1 cellular context compared by ENCODE assay signal in the genomic region with DNA sequence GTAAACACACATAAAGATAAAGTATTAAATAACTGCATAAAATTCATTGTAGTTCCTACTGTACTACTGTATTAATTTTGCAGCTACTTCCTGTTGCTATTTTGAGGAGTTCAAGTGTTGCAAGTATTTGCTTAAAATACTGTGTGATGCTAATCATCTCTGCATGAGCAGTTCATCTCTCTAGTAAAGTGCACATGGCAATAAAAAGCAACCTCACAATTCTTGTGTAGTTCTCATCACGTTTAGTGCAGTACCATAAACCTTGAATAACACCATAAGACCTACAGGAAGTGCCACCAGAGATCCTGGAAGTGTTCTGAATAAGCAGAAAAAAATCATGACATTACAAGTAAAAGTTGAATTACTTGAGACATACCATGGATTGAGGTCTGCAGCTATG.
TF ChIP-seq lines count a peak whose summit lies in the region.

No MANE protein-coding gene starts in this region.

TF ChIP-seq in SK-N-SH, 30 proteins besides CTCF, POLR2A, EP300 and RAD21 (continued from another document):
- TF ChIP-seq, protein P1, sequence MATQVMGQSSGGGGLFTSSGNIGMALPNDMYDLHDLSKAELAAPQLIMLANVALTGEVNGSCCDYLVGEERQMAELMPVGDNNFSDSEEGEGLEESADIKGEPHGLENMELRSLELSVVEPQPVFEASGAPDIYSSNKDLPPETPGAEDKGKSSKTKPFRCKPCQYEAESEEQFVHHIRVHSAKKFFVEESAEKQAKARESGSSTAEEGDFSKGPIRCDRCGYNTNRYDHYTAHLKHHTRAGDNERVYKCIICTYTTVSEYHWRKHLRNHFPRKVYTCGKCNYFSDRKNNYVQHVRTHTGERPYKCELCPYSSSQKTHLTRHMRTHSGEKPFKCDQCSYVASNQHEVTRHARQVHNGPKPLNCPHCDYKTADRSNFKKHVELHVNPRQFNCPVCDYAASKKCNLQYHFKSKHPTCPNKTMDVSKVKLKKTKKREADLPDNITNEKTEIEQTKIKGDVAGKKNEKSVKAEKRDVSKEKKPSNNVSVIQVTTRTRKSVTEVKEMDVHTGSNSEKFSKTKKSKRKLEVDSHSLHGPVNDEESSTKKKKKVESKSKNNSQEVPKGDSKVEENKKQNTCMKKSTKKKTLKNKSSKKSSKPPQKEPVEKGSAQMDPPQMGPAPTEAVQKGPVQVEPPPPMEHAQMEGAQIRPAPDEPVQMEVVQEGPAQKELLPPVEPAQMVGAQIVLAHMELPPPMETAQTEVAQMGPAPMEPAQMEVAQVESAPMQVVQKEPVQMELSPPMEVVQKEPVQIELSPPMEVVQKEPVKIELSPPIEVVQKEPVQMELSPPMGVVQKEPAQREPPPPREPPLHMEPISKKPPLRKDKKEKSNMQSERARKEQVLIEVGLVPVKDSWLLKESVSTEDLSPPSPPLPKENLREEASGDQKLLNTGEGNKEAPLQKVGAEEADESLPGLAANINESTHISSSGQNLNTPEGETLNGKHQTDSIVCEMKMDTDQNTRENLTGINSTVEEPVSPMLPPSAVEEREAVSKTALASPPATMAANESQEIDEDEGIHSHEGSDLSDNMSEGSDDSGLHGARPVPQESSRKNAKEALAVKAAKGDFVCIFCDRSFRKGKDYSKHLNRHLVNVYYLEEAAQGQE (IDR thresholded peaks at IDR 0.05; ENCODE audit: low read depth, low read length): no peak
- TF ChIP-seq NRF1 (IDR thresholded peaks at IDR 0.05; ENCODE audit: low read depth, low read length): no peak
TF ChIP-seq in SK-N-SH: peak in this region for 0.
